ENCODE assay signal across 1 cellular context in the genomic region with DNA sequence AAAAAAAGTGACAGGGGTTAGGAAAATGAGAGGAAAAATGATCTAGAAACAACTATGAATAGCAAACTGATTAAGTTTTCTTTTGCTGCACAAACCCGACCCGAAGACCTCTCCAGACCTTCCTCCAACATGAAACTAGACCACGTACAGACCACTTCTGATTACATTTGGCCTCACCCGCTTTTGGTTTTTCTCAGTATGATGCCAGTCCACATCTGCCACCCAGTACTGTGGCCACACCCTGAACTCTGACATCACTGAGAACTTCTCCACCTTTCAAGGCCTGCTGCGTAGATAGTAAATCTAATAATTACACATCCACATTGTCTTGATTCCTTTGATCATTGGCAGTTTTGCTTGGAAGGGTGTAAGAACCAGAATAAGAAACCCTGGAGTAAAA. TPM values are rescaled to one million over a fixed set of nuclear protein-coding genes. Genes with fewer than 3 reads are reported as not detected.
"Had no signal": no experiment of that assay in that cellular context is flagged by ENCODE, and none has a peak within 500 bp of the region (broad histone marks: within the 10 kb centered on the region; RNA-seq: fewer than 3 reads in every experiment).

No MANE protein-coding gene starts in this region.

RNA-seq across cellular contexts. Expression of gene SAXO2, which starts 16.7 kb away (rescaled TPM):
- total RNA-seq: right atrium auricular region had no signal
